Comparison of ENCODE assay signal across 23 cellular contexts in the genomic region with DNA sequence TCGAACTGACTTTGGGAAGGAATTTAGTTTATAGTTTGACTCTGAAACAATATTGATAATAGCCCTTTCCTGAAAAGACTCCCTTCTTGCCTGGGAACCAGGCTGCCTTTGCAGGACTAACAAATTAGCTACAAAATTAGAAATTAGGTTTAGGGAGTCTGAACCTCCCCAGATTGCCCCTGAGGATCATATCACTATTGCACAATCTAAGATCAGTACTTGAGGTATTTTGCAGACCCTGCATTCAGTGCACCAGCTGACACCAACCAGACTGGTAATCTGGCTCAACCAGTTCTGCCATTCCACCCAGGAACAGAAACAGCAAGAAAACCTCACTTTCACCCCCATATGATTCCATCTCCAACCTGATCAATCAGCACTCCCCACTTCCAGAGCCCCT.
DNase-seq lines count a peak whose midpoint lies in the region; ATAC-seq, FAIRE-seq and TF ChIP-seq lines count a peak whose summit lies in the region.
"Had no signal": no experiment of that assay in that cellular context is flagged by ENCODE, and none has a peak within 500 bp of the region (broad histone marks: within the 10 kb centered on the region; RNA-seq: fewer than 3 reads in every experiment).

No MANE protein-coding gene starts in this region.

- H3K27me3 ChIP-seq in HepG2 (ENCODE audit: control insufficient read depth in 1 of 2, insufficient read depth in 2 of 2, low read length in 2 of 2), result no peaks in the 10 kb centered on the region
- no peaks in the 10 kb centered on the region for H3K27me3 ChIP-seq in right lobe of liver
- H3K27me3 ChIP-seq in K562 (ENCODE audit: control insufficient read depth in 2 of 2, insufficient read depth in 2 of 2, low read length in 2 of 2), result no peaks in the 10 kb centered on the region
- H3K27me3 ChIP-seq in trophoblast cell (ENCODE audit: insufficient read depth, low read length), result no peaks in the 10 kb centered on the region
- H3K27me3 ChIP-seq: BE2C; BLaER1 treated with 17β-estradiol and CSF1 and Interleukin-3, amounts not matched to agents 10 nM and 100 nM had no signal

- TF ChIP-seq POLR2A in HepG2 (IDR thresholded peaks at IDR 0.05; ENCODE audit: insufficient read depth in 1 of 2, low read depth in 2 of 2, low read length in 2 of 2) (no peak), right lobe of liver (IDR thresholded peaks at IDR 0.05) (no peak), K562 (conservative IDR thresholded peaks at IDR 0.05) (no peak)

- 0% methylated on average over 1 of the region's 1 CpG for WGBS in HepG2 (ENCODE audit: low lambda C conversion rate)
- WGBS in right lobe of liver (ENCODE audit: insufficient coverage, low coverage, low lambda C conversion rate, missing lambda C conversion rate), result 47% methylated on average over 1 of the region's 1 CpG
- WGBS in K562 (ENCODE audit: insufficient coverage, low coverage, missing lambda C conversion rate), result 22% methylated on average over 1 of the region's 1 CpG
- WGBS in trophoblast cell (ENCODE audit: extremely low coverage, insufficient coverage, insufficient read length), result no CpG with 5 or more reads among the region's 1 CpG

- H3K9me1 ChIP-seq in K562 (ENCODE audit: control insufficient read depth, insufficient read depth, low read length), result no peaks in the 10 kb centered on the region

- H4K8ac ChIP-seq in trophoblast cell (ENCODE audit: low read depth, low read length), result no peak overlapping the region

- no peak overlapping the region for H3K18ac ChIP-seq in trophoblast cell (ENCODE audit: low read length)

- H3K14ac ChIP-seq in trophoblast cell (ENCODE audit: low read length), result no peak overlapping the region

- H4K91ac ChIP-seq in trophoblast cell (ENCODE audit: low read depth, low read length), result no peak overlapping the region

- TF ChIP-seq EP300 in HepG2 (IDR thresholded peaks at IDR 0.05; ENCODE audit: low read depth in 2 of 2, low read length in 2 of 2) (no peak), HepG2 (CRISPR knock-in tag; IDR thresholded peaks at IDR 0.05; ENCODE audit: borderline replicate concordance) (no peak), K562 (IDR thresholded peaks at IDR 0.05; ENCODE audit: low read length) (no peak)

- H3K9me3 ChIP-seq in HepG2 (ENCODE audit: low read length), result peaks cover 8% of the 10 kb centered on the region; the same call in 1 of the 2 replicates
- no peaks in the 10 kb centered on the region for H3K9me3 ChIP-seq in right lobe of liver
- no peaks in the 10 kb centered on the region for H3K9me3 ChIP-seq in K562 (replicated peaks; ENCODE audit: control insufficient read depth, insufficient read depth, low read depth, low read length)
- H3K9me3 ChIP-seq in trophoblast cell (ENCODE audit: insufficient read depth, low read depth, low read length), result no peaks in the 10 kb centered on the region
- H3K9me3 ChIP-seq: A549; BE2C; BLaER1 treated with 17β-estradiol and CSF1 and Interleukin-3, amounts not matched to agents 10 nM and 100 nM had no signal

- no peak overlapping the region for H2BK120ac ChIP-seq in trophoblast cell (ENCODE audit: insufficient read depth, low read length, poor library complexity)

- POLR2A ChIA-PET in HepG2 (lab: Yijun Ruan, JAX) (no interaction called here), K562 (lab: Yijun Ruan, JAX) (no interaction called here)

- H3K79me2 ChIP-seq in HepG2 (ENCODE audit: insufficient read depth, low read length) (no peaks in the 10 kb centered on the region), K562 (ENCODE audit: control insufficient read depth, insufficient read depth, low read length) (no peaks in the 10 kb centered on the region), trophoblast cell (ENCODE audit: control insufficient read depth, insufficient read depth, low read length, poor library complexity) (peaks cover 2% of the 10 kb centered on the region)

- H3K23ac ChIP-seq in trophoblast cell (ENCODE audit: low read length), result no peak overlapping the region

- ATAC-seq in HepG2, result no peak
- no peak for ATAC-seq in right lobe of liver
- ATAC-seq in K562, result no peak
- no peak for ATAC-seq in omental fat pad (ENCODE audit: low FRiP score)
- ATAC-seq: A549, GM23338, HCT116 had no signal

- H2AFZ ChIP-seq in HepG2 (ENCODE audit: low read length) (no peak overlapping the region), K562 (ENCODE audit: low read depth, low read length) (no peak overlapping the region; the same call in 1 of the 2 replicates), trophoblast cell (ENCODE audit: insufficient read depth, low read length, poor library complexity) (no peak overlapping the region)
- H2AFZ ChIP-seq: GM23338 had no signal

- no peak overlapping the region for H3K4ac ChIP-seq in trophoblast cell (ENCODE audit: low read depth, low read length)

- H2BK12ac ChIP-seq in trophoblast cell (ENCODE audit: low read length), result no peak overlapping the region

- H2BK5ac ChIP-seq in trophoblast cell (ENCODE audit: low read depth, low read length, poor library complexity), result no peak overlapping the region

- no peak for DNase-seq in HepG2 (ENCODE audit: low spot score)
- DNase-seq in right lobe of liver, result no peak
- DNase-seq in K562 (ENCODE audit: extremely low read depth in 1 of 4, low spot score in 3 of 4), result no peak
- DNase-seq in trophoblast cell, result no peak
- no peak for DNase-seq in cardiac septum (ENCODE audit: low spot score)
- DNase-seq in omental fat pad (ENCODE audit: low spot score), result no peak
- no peak for DNase-seq in KG1 (lab: John Stamatoyannopoulos, UW)
- DNase-seq: 8988T; ACHN; AML-193; BE2C; CD4-positive, alpha-beta T cell; CD8-positive, alpha-beta memory T cell; DMS79; EL; GF-D8; H9 had no signal

- FAIRE-seq in HepG2 (lab: Jason Lieb, UNC) (no peak), K562 (lab: Jason Lieb, UNC) (no peak)
- FAIRE-seq: A549, GM12891, GM18507 had no signal

- CTCF ChIA-PET in HepG2 (lab: Yijun Ruan, JAX; ENCODE audit: low intra/inter-chr PET ratio, low total read pairs) (no interaction called here), K562 (lab: Yijun Ruan, JAX; ENCODE audit: low intra/inter-chr PET ratio) (no interaction called here)

- no peak for TF ChIP-seq RAD21 in HepG2 (CRISPR knock-in tag; IDR thresholded peaks at IDR 0.05)
- no peak for TF ChIP-seq RAD21 in K562 (CRISPR knock-in tag; conservative IDR thresholded peaks at IDR 0.05 in 1 of 2, IDR thresholded peaks at IDR 0.05 in 1 of 2)

- H2AK5ac ChIP-seq in trophoblast cell (ENCODE audit: low read length), result no peak overlapping the region

- H4K12ac ChIP-seq in trophoblast cell (ENCODE audit: low read depth, low read length), result no peak overlapping the region

- H3K27ac ChIP-seq in HepG2 (ENCODE audit: extremely low read length, insufficient read depth, low read length) (no peak overlapping the region), right lobe of liver (no peak overlapping the region), K562 (ENCODE audit: extremely low read depth, low read depth, low read length) (no peak overlapping the region), trophoblast cell (ENCODE audit: low read depth, low read length) (peak overlapping the region; percentile 8)
- H3K27ac ChIP-seq: A549; BLaER1 treated with 17β-estradiol and CSF1 and Interleukin-3, amounts not matched to agents 10 nM and 100 nM had no signal

- no peaks in the 10 kb centered on the region for H4K20me1 ChIP-seq in HepG2 (ENCODE audit: insufficient read depth, low read length)
- no peaks in the 10 kb centered on the region for H4K20me1 ChIP-seq in K562 (replicated peaks; ENCODE audit: control insufficient read depth, insufficient read depth, low read length)
- H4K20me1 ChIP-seq: BLaER1 treated with 17β-estradiol and CSF1 and Interleukin-3, amounts not matched to agents 10 nM and 100 nM had no signal

- H3K9ac ChIP-seq in HepG2 (ENCODE audit: insufficient read depth, low read depth, low read length) (no peak overlapping the region), K562 (ENCODE audit: insufficient read depth in 1 of 2, low read depth in 2 of 2, low read length in 2 of 2) (no peak overlapping the region), trophoblast cell (ENCODE audit: low read length) (no peak overlapping the region)
- H3K9ac ChIP-seq: BLaER1 treated with 17β-estradiol and CSF1 and Interleukin-3, amounts not matched to agents 10 nM and 100 nM had no signal

- no TSS peak for BruUV-seq in HepG2 (replicated peaks; lab: Mats Ljungman, UMichigan)
- no TSS peak for BruUV-seq in K562 (replicated peaks; lab: Mats Ljungman, UMichigan)

- intact Hi-C loops in HepG2 (cut with micrococcal nuclease; ENCODE audit: unreplicated experiment) (no loop called here), right lobe of liver (cut with DNase I) (no loop called here), K562 (cut with micrococcal nuclease) (no loop called here), cardiac septum (cut with DNase I) (no loop called here)

- no peaks in the 10 kb centered on the region for H3K79me1 ChIP-seq in trophoblast cell (ENCODE audit: low read length)

- TF ChIP-seq CTCF in HepG2 (CRISPR knock-in tag; IDR thresholded peaks at IDR 0.05) (no peak), right lobe of liver (IDR thresholded peaks at IDR 0.05) (no peak), K562 (IDR thresholded peaks at IDR 0.05 in 2 of 3, conservative IDR thresholded peaks at IDR 0.05 in 1 of 3; ENCODE audit: insufficient read depth in 2 of 3, low read depth in 1 of 3, low read length in 3 of 3) (no peak), omental fat pad (IDR thresholded peaks at IDR 0.05) (no peak)

- H3K4me3 ChIP-seq in HepG2 (replicated peaks in 1 of 3; ENCODE audit: insufficient read depth in 1 of 3, low read depth in 2 of 3, low read length in 3 of 3) (no peak overlapping the region), right lobe of liver (no peak overlapping the region), K562 (no peak overlapping the region), trophoblast cell (ENCODE audit: low read depth, low read length) (no peak overlapping the region)
- H3K4me3 ChIP-seq: A549; BLaER1 treated with 17β-estradiol and CSF1 and Interleukin-3, amounts not matched to agents 10 nM and 100 nM; GM23338 had no signal

- no peaks in the 10 kb centered on the region for H3K4me1 ChIP-seq in HepG2 (ENCODE audit: insufficient read depth, low read length)
- H3K4me1 ChIP-seq in right lobe of liver, result no peaks in the 10 kb centered on the region
- no peaks in the 10 kb centered on the region for H3K4me1 ChIP-seq in K562 (replicated peaks in 1 of 2; ENCODE audit: control insufficient read depth in 2 of 2, insufficient read depth in 2 of 2, low read length in 2 of 2)
- H3K4me1 ChIP-seq in trophoblast cell (ENCODE audit: control insufficient read depth in 1 of 2, insufficient read depth in 2 of 2, low read length in 2 of 2), result peaks cover 11 to 18% of the 10 kb centered on the region in 2 experiments
- H3K4me1 ChIP-seq: A549; BE2C; BLaER1 treated with 17β-estradiol and CSF1 and Interleukin-3, amounts not matched to agents 10 nM and 100 nM had no signal

- no peaks in the 10 kb centered on the region for H3K36me3 ChIP-seq in HepG2 (replicated peaks in 1 of 2; ENCODE audit: control insufficient read depth in 1 of 2, insufficient read depth in 2 of 2, low read length in 2 of 2)
- H3K36me3 ChIP-seq in right lobe of liver, result no peaks in the 10 kb centered on the region
- H3K36me3 ChIP-seq in K562 (ENCODE audit: control insufficient read depth, insufficient read depth, low read length), result no peaks in the 10 kb centered on the region
- no peaks in the 10 kb centered on the region for H3K36me3 ChIP-seq in trophoblast cell (ENCODE audit: control insufficient read depth in 1 of 2, insufficient read depth in 2 of 2, low read length in 2 of 2)
- H3K36me3 ChIP-seq: BE2C; BLaER1 treated with 17β-estradiol and CSF1 and Interleukin-3, amounts not matched to agents 10 nM and 100 nM had no signal

- H3K4me2 ChIP-seq in HepG2 (ENCODE audit: low read depth, low read length), result no peak overlapping the region
- H3K4me2 ChIP-seq in K562 (ENCODE audit: insufficient read depth, low read length), result no peak overlapping the region
- H3K4me2 ChIP-seq in trophoblast cell (ENCODE audit: low read length), result no peak overlapping the region
- H3K4me2 ChIP-seq: A549; BLaER1 treated with 17β-estradiol and CSF1 and Interleukin-3, amounts not matched to agents 10 nM and 100 nM; GM23338 had no signal

- in situ Hi-C loops in HepG2 (cut with HindIII; ENCODE audit: extremely low pct_ligation_motif_present, low pct_unique_long_range_greater_than_20kb) (no loop called here), K562 (cut with MboI) (no loop called here)
